1 cellular context compared by ENCODE assay signal in genomic region chr13:32587014-32587773, GRCh38.
A peak's percentile ranks its signal among the peaks of the same experiment; 100 is the strongest.
TF ChIP-seq lines count a peak whose summit lies in the region.

No MANE protein-coding gene starts in this region.

TF ChIP-seq in GM12878, 131 proteins besides CTCF, POLR2A, EP300 and RAD21 (continued from another document):
- TF ChIP-seq ZNF592 (IDR thresholded peaks at IDR 0.05) (no peak), TAF1 (IDR thresholded peaks at IDR 0.05; ENCODE audit: borderline replicate concordance, low read depth, low read length) (no peak), CHD4 (IDR thresholded peaks at IDR 0.05) (no peak), CHD1 (IDR thresholded peaks at IDR 0.05; ENCODE audit: low read depth, low read length) (no peak), YBX1 (IDR thresholded peaks at IDR 0.05) (no peak), BMI1 (IDR thresholded peaks at IDR 0.05; ENCODE audit: borderline replicate concordance) (no peak), NR2C2 (IDR thresholded peaks at IDR 0.05; ENCODE audit: borderline replicate concordance, control insufficient read depth, insufficient read length, low read depth) (no peak), RELB (IDR thresholded peaks at IDR 0.05; ENCODE audit: low read depth) (peak; percentile 25; the same call in 1 of the 2 replicates), HSF1 (IDR thresholded peaks at IDR 0.05; ENCODE audit: low read depth, low read length) (no peak), PAX8 (IDR thresholded peaks at IDR 0.05) (no peak), EGR1 (IDR thresholded peaks at IDR 0.05; ENCODE audit: borderline replicate concordance in 1 of 2, low read depth in 2 of 2, low read length in 2 of 2) (no peak), NBN (IDR thresholded peaks at IDR 0.05) (0 out of 2 replicates have a peak, but pooled peaks have one; percentile 28), MTA3 (IDR thresholded peaks at IDR 0.05; ENCODE audit: borderline replicate concordance, low read length) (no peak), RUNX3 (IDR thresholded peaks at IDR 0.05; ENCODE audit: low read length) (peak; percentile 9; the same call in 1 of the 2 replicates), SMAD5 (IDR thresholded peaks at IDR 0.05; ENCODE audit: low read depth) (no peak)
TF ChIP-seq in GM12878: peak in this region for 13.
